8 cellular contexts compared by ENCODE assay signal in genomic region chr1:173867753-173868265, GRCh38. TPM values are rescaled to one million over a fixed set of nuclear protein-coding genes. Genes with fewer than 3 reads are reported as not detected.
DNase-seq lines count a peak whose midpoint lies in the region; ATAC-seq and TF ChIP-seq lines count a peak whose summit lies in the region.

GAS5 (minus strand) TSS chr1:173867989.

- ATAC-seq in GM18502 (IDR thresholded peaks at IDR 0.05; ENCODE audit: poor library complexity, unreplicated experiment), result peak; percentile 77
- ATAC-seq in HG02943 (IDR thresholded peaks at IDR 0.05; ENCODE audit: low read depth, unreplicated experiment), result peak; percentile 75

- H4K20me1 ChIP-seq in hepatocyte (ENCODE audit: insufficient read depth, poor library complexity, severe bottlenecking), result peaks cover 26% of the 10 kb centered on the region

- H3K4me1 ChIP-seq in hepatocyte (ENCODE audit: insufficient read depth), result peaks cover 12% of the 10 kb centered on the region

- H3K4me3 ChIP-seq in astrocyte of the spinal cord (ENCODE audit: low read depth, low read length) (peak within 1 kb of the TSS; percentile 91), hepatocyte (peak within 1 kb of the TSS; percentile 43)

- WGBS in hepatocyte (ENCODE audit: low lambda C conversion rate, missing lambda C conversion rate), result 1% methylated on average over 19 of the region's 30 CpGs

- no peaks in the 10 kb centered on the region for H3K27me3 ChIP-seq in hepatocyte

- TF ChIP-seq CTCF in astrocyte of the spinal cord (IDR thresholded peaks at IDR 0.05; ENCODE audit: low read depth, low read length), result no peak
- no peak for TF ChIP-seq CTCF in hepatocyte (IDR thresholded peaks at IDR 0.05; ENCODE audit: poor library complexity)

- H3K36me3 ChIP-seq in hepatocyte (replicated peaks; ENCODE audit: insufficient read depth, low read depth), result peaks cover 5% of the 10 kb centered on the region

- H3K27ac ChIP-seq in hepatocyte, result peak within 1 kb of the TSS; percentile 97

- no peaks in the 10 kb centered on the region for H3K9me2 ChIP-seq in hepatocyte (replicated peaks; ENCODE audit: insufficient read depth)

- H3K9me3 ChIP-seq in hepatocyte (ENCODE audit: low read depth), result no peaks in the 10 kb centered on the region

- peak within 1 kb of the TSS; percentile 88 for H3K4me2 ChIP-seq in hepatocyte

- in situ Hi-C loops in astrocyte of the spinal cord (cut with HindIII; ENCODE audit: low sequenced_read_pairs), result no loop called here

- peaks cover 33% of the 10 kb centered on the region for H3K79me2 ChIP-seq in hepatocyte

- peak; percentile 97 for DNase-seq in NCI-H2029 (lab: John Stamatoyannopoulos, UW)
- peak; percentile 100 for DNase-seq in T-helper 22 cell (ENCODE audit: low read depth)
- peak; percentile 100 for DNase-seq in astrocyte of the spinal cord (ENCODE audit: low read depth, low spot score)
- peak; percentile 100 for DNase-seq in hepatocyte (ENCODE audit: low spot score)
- peak; percentile 99 for DNase-seq in retina
- DNase-seq in HPDE6-E6E7 (ENCODE audit: extremely low spot score), result no peak

- peak within 1 kb of the TSS; percentile 84 for H2AFZ ChIP-seq in hepatocyte

RNA-seq across cellular contexts. Expression of gene GAS5, which starts in this region (rescaled TPM):
- 495 and 553 TPM in 2 replicates for total RNA-seq in hepatocyte
- 162 and 174 TPM in 2 replicates for polyA plus RNA-seq in hepatocyte
